In the genomic region with DNA sequence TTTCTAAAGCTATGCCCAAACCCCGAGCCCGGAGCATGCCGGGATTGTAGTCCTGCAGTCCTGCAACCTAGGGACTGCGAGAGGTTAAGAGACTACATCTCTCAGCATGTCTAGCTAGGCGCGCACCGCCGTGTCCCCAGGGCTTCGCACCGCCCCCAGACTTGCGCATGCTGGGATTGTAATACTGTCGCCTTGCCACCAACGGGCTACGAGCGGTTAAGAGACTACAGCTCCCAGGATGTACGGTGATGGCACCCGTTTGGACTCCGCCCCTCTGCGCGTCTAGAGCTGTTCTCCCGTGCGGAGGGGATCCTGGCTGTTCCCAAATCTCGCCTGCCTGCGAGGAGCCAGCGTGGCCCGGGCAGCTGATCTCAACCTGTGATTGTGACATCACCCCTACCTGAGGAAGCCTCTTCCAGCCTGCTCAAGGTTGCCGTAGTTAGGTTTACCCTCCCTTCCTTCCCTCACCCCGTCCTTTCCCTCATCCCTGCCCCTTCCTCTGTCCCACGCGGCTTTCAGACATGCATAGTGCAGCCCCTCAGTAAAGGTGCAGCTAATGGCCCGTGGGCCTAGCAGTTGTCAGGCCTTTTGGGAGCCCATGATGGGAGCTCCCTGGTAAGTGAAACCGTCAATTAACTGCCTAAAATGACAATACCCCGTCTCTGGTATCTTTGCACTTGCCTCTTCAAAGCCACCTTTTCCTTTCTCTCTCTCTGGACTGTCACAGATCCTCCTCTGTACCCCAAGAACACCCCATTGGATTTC, we compare ENCODE assay signal across 1 cellular context.
TF ChIP-seq lines count a peak whose summit lies in the region.

No MANE protein-coding gene starts in this region.

TF ChIP-seq in K562, 482 proteins besides CTCF, POLR2A, EP300 and RAD21 (continued from another document and continues in another):
- TF ChIP-seq, protein P1, sequence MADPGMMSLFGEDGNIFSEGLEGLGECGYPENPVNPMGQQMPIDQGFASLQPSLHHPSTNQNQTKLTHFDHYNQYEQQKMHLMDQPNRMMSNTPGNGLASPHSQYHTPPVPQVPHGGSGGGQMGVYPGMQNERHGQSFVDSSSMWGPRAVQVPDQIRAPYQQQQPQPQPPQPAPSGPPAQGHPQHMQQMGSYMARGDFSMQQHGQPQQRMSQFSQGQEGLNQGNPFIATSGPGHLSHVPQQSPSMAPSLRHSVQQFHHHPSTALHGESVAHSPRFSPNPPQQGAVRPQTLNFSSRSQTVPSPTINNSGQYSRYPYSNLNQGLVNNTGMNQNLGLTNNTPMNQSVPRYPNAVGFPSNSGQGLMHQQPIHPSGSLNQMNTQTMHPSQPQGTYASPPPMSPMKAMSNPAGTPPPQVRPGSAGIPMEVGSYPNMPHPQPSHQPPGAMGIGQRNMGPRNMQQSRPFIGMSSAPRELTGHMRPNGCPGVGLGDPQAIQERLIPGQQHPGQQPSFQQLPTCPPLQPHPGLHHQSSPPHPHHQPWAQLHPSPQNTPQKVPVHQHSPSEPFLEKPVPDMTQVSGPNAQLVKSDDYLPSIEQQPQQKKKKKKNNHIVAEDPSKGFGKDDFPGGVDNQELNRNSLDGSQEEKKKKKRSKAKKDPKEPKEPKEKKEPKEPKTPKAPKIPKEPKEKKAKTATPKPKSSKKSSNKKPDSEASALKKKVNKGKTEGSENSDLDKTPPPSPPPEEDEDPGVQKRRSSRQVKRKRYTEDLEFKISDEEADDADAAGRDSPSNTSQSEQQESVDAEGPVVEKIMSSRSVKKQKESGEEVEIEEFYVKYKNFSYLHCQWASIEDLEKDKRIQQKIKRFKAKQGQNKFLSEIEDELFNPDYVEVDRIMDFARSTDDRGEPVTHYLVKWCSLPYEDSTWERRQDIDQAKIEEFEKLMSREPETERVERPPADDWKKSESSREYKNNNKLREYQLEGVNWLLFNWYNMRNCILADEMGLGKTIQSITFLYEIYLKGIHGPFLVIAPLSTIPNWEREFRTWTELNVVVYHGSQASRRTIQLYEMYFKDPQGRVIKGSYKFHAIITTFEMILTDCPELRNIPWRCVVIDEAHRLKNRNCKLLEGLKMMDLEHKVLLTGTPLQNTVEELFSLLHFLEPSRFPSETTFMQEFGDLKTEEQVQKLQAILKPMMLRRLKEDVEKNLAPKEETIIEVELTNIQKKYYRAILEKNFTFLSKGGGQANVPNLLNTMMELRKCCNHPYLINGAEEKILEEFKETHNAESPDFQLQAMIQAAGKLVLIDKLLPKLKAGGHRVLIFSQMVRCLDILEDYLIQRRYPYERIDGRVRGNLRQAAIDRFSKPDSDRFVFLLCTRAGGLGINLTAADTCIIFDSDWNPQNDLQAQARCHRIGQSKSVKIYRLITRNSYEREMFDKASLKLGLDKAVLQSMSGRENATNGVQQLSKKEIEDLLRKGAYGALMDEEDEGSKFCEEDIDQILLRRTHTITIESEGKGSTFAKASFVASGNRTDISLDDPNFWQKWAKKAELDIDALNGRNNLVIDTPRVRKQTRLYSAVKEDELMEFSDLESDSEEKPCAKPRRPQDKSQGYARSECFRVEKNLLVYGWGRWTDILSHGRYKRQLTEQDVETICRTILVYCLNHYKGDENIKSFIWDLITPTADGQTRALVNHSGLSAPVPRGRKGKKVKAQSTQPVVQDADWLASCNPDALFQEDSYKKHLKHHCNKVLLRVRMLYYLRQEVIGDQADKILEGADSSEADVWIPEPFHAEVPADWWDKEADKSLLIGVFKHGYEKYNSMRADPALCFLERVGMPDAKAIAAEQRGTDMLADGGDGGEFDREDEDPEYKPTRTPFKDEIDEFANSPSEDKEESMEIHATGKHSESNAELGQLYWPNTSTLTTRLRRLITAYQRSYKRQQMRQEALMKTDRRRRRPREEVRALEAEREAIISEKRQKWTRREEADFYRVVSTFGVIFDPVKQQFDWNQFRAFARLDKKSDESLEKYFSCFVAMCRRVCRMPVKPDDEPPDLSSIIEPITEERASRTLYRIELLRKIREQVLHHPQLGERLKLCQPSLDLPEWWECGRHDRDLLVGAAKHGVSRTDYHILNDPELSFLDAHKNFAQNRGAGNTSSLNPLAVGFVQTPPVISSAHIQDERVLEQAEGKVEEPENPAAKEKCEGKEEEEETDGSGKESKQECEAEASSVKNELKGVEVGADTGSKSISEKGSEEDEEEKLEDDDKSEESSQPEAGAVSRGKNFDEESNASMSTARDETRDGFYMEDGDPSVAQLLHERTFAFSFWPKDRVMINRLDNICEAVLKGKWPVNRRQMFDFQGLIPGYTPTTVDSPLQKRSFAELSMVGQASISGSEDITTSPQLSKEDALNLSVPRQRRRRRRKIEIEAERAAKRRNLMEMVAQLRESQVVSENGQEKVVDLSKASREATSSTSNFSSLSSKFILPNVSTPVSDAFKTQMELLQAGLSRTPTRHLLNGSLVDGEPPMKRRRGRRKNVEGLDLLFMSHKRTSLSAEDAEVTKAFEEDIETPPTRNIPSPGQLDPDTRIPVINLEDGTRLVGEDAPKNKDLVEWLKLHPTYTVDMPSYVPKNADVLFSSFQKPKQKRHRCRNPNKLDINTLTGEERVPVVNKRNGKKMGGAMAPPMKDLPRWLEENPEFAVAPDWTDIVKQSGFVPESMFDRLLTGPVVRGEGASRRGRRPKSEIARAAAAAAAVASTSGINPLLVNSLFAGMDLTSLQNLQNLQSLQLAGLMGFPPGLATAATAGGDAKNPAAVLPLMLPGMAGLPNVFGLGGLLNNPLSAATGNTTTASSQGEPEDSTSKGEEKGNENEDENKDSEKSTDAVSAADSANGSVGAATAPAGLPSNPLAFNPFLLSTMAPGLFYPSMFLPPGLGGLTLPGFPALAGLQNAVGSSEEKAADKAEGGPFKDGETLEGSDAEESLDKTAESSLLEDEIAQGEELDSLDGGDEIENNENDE (IDR thresholded peaks at IDR 0.05; ENCODE audit: low read depth, low read length): no peak
- TF ChIP-seq ZBTB8A (IDR thresholded peaks at IDR 0.05; ENCODE audit: partially characterized antibody) (no peak), MYC (IDR thresholded peaks at IDR 0.05; ENCODE audit: low read depth, low read length) (no peak), MYC (CRISPR knock-in tag; IDR thresholded peaks at IDR 0.05; ENCODE audit: borderline replicate concordance, low read depth) (no peak), L3MBTL2 (IDR thresholded peaks at IDR 0.05) (peak; percentile 72), MXI1 (IDR thresholded peaks at IDR 0.05; ENCODE audit: low read depth, low read length) (no peak), ATF6 (CRISPR knock-in tag; IDR thresholded peaks at IDR 0.05) (no peak), PTTG1 (tag; IDR thresholded peaks at IDR 0.05; ENCODE audit: low read depth) (no peak), NFYB (IDR thresholded peaks at IDR 0.05; ENCODE audit: extremely low read depth, insufficient read length) (no peak), NR2F6 (CRISPR knock-in tag; IDR thresholded peaks at IDR 0.05) (no peak), POLR2AphosphoS2 (IDR thresholded peaks at IDR 0.05; ENCODE audit: low read length) (no peak), KDM2B (CRISPR knock-in tag; IDR thresholded peaks at IDR 0.05) (no peak), POLR2B (IDR thresholded peaks at IDR 0.05; ENCODE audit: low read depth, partially characterized antibody) (peak; percentile 33), ZNF609 (CRISPR knock-in tag; IDR thresholded peaks at IDR 0.05; ENCODE audit: borderline replicate concordance) (no peak), GATAD2A (IDR thresholded peaks at IDR 0.05) (no peak), CHD4 (IDR thresholded peaks at IDR 0.05; ENCODE audit: insufficient read depth, insufficient replicate concordance, low read depth, low read length, poor library complexity, severe bottlenecking) (no peak), ESRRB (CRISPR knock-in tag; IDR thresholded peaks at IDR 0.05; ENCODE audit: borderline replicate concordance) (no peak)
- TF ChIP-seq, protein P2, sequence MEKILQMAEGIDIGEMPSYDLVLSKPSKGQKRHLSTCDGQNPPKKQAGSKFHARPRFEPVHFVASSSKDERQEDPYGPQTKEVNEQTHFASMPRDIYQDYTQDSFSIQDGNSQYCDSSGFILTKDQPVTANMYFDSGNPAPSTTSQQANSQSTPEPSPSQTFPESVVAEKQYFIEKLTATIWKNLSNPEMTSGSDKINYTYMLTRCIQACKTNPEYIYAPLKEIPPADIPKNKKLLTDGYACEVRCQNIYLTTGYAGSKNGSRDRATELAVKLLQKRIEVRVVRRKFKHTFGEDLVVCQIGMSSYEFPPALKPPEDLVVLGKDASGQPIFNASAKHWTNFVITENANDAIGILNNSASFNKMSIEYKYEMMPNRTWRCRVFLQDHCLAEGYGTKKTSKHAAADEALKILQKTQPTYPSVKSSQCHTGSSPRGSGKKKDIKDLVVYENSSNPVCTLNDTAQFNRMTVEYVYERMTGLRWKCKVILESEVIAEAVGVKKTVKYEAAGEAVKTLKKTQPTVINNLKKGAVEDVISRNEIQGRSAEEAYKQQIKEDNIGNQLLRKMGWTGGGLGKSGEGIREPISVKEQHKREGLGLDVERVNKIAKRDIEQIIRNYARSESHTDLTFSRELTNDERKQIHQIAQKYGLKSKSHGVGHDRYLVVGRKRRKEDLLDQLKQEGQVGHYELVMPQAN (IDR thresholded peaks at IDR 0.05; ENCODE audit: borderline replicate concordance): no peak
- TF ChIP-seq, protein P3, sequence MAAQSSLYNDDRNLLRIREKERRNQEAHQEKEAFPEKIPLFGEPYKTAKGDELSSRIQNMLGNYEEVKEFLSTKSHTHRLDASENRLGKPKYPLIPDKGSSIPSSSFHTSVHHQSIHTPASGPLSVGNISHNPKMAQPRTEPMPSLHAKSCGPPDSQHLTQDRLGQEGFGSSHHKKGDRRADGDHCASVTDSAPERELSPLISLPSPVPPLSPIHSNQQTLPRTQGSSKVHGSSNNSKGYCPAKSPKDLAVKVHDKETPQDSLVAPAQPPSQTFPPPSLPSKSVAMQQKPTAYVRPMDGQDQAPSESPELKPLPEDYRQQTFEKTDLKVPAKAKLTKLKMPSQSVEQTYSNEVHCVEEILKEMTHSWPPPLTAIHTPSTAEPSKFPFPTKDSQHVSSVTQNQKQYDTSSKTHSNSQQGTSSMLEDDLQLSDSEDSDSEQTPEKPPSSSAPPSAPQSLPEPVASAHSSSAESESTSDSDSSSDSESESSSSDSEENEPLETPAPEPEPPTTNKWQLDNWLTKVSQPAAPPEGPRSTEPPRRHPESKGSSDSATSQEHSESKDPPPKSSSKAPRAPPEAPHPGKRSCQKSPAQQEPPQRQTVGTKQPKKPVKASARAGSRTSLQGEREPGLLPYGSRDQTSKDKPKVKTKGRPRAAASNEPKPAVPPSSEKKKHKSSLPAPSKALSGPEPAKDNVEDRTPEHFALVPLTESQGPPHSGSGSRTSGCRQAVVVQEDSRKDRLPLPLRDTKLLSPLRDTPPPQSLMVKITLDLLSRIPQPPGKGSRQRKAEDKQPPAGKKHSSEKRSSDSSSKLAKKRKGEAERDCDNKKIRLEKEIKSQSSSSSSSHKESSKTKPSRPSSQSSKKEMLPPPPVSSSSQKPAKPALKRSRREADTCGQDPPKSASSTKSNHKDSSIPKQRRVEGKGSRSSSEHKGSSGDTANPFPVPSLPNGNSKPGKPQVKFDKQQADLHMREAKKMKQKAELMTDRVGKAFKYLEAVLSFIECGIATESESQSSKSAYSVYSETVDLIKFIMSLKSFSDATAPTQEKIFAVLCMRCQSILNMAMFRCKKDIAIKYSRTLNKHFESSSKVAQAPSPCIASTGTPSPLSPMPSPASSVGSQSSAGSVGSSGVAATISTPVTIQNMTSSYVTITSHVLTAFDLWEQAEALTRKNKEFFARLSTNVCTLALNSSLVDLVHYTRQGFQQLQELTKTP (IDR thresholded peaks at IDR 0.05; ENCODE audit: low read depth in 1 of 2, partially characterized antibody in 2 of 2): peak in 1 of 2 experiments; percentile 95
